In genomic region chr18:49755489-49755888, GRCh38 we compare ENCODE assay signal across 30 cellular contexts.
"Had no signal": no experiment of that assay in that cellular context is flagged by ENCODE, and none has a peak within 500 bp of the region (broad histone marks: within the 10 kb centered on the region; RNA-seq: fewer than 3 reads in every experiment).

No MANE protein-coding gene starts in this region.

- DNase-seq: activated CD4-positive, alpha-beta memory T cell treated with anti-CD3 and anti-CD28 coated beads for 36 hours; activated CD4-positive, alpha-beta T cell treated with anti-CD3 and anti-CD28 coated beads for 36 hours; activated CD4-positive, alpha-beta T cell treated with anti-CD3 and anti-CD28 coated beads, Interleukin-2, amount 10 ng/mL, durations not matched to agents 24 days and 14 days; activated CD4-positive, CD25-positive, alpha-beta regulatory T cell; activated CD4-positive, CD25-positive, alpha-beta regulatory T cell treated with anti-CD3 and anti-CD28 coated beads, Interleukin-2, amount 50 U/mL, for 72 hours; activated CD8-positive, alpha-beta memory T cell treated with anti-CD3 and anti-CD28 coated beads, Interleukin-2, amount 10 ng/mL, durations not matched to agents 7 days and 5 days; activated CD8-positive, alpha-beta memory T cell treated with anti-CD3 and anti-CD28 coated beads, Interleukin-2, amount 50 U/mL, for 4 hours; activated CD8-positive, alpha-beta T cell treated with anti-CD3 and anti-CD28 coated beads, Interleukin-2, amount 10 ng/mL, durations not matched to agents 7 days and 5 days; activated effector memory CD4-positive, alpha-beta T cell treated with Interleukin-2 at 50 U/mL for 16 hours; activated gamma-delta T cell treated with Interleukin-2 at 50 U/mL for 16 hours; activated naive CD4-positive, alpha-beta T cell treated with anti-CD3 and anti-CD28 coated beads, Interleukin-2, amount 50 U/mL, for 16 hours; activated naive CD4-positive, alpha-beta T cell treated with Interleukin-2 at 50 U/mL for 16 hours; activated T-cell treated with anti-CD3 and anti-CD28 coated beads, Interleukin-2, amount 50 U/mL, for 4 hours; amniotic stem cell; anterior cingulate cortex; brain microvascular endothelial cell; dorsolateral prefrontal cortex; effector memory CD4-positive, alpha-beta T cell; endodermal cell; erythroblast; T-helper 2 cell had no signal

- FAIRE-seq: astrocyte had no signal

- H3K27me3 ChIP-seq: brain microvascular endothelial cell, esophagus muscularis mucosa had no signal

- H3K36me3 Mint-ChIP-seq: activated CD4-positive, alpha-beta memory T cell treated with anti-CD3 and anti-CD28 coated beads for 36 hours; activated CD8-positive, alpha-beta memory T cell treated with anti-CD3 and anti-CD28 coated beads, Interleukin-2, amount 10 ng/mL, durations not matched to agents 7 days and 5 days; activated naive CD8-positive, alpha-beta T cell had no signal

- H3K4me1 ChIP-seq: esophagus muscularis mucosa, gastroesophageal sphincter had no signal

- H3K27me3 Mint-ChIP-seq: activated CD4-positive, alpha-beta T cell treated with anti-CD3 and anti-CD28 coated beads for 36 hours; activated CD8-positive, alpha-beta memory T cell treated with anti-CD3 and anti-CD28 coated beads, Interleukin-2, amount 10 ng/mL, durations not matched to agents 7 days and 5 days; central memory CD8-positive, alpha-beta T cell had no signal

- H3K27ac ChIP-seq: brain microvascular endothelial cell, coronary artery, dorsolateral prefrontal cortex, esophagus muscularis mucosa, foreskin keratinocyte, gastroesophageal sphincter had no signal

- H3K9me3 Mint-ChIP-seq: activated CD4-positive, alpha-beta memory T cell treated with anti-CD3 and anti-CD28 coated beads for 36 hours; activated T-cell treated with anti-CD3 and anti-CD28 coated beads, Interleukin-2, amount 50 U/mL, for 4 hours; activated T-helper 17 cell treated with anti-CD3 and anti-CD28 coated beads, Interleukin-2, amount 50 U/mL, for 72 hours; central memory CD8-positive, alpha-beta T cell; dendritic cell treated with granulocyte-macrophage colony-stimulating factor and Interleukin-4, amounts not matched to agents 40 ng/mL and 50 ng/mL, for 4 days; endodermal cell had no signal

- H3K27ac Mint-ChIP-seq: activated CD4-positive, alpha-beta memory T cell treated with anti-CD3 and anti-CD28 coated beads for 36 hours; activated CD4-positive, alpha-beta T cell treated with anti-CD3 and anti-CD28 coated beads for 36 hours; activated CD4-positive, alpha-beta T cell treated with anti-CD3 and anti-CD28 coated beads, Interleukin-2, amount 10 ng/mL, durations not matched to agents 24 days and 14 days; activated CD8-positive, alpha-beta memory T cell treated with anti-CD3 and anti-CD28 coated beads, Interleukin-2, amount 10 ng/mL, durations not matched to agents 7 days and 5 days; activated CD8-positive, alpha-beta T cell treated with anti-CD3 and anti-CD28 coated beads, Interleukin-2, amount 10 ng/mL, durations not matched to agents 7 days and 5 days; activated naive CD8-positive, alpha-beta T cell; activated T-helper 17 cell treated with anti-CD3 and anti-CD28 coated beads, Interleukin-2, amount 50 U/mL, for 72 hours; dendritic cell treated with granulocyte-macrophage colony-stimulating factor and Interleukin-4, amounts not matched to agents 40 ng/mL and 50 ng/mL, for 4 days; endodermal cell had no signal

- H3K4me3 Mint-ChIP-seq: activated CD4-positive, alpha-beta memory T cell treated with anti-CD3 and anti-CD28 coated beads for 36 hours; activated CD4-positive, alpha-beta T cell treated with anti-CD3 and anti-CD28 coated beads for 36 hours; activated CD4-positive, alpha-beta T cell treated with anti-CD3 and anti-CD28 coated beads, Interleukin-2, amount 10 ng/mL, durations not matched to agents 24 days and 14 days; activated CD8-positive, alpha-beta memory T cell treated with anti-CD3 and anti-CD28 coated beads, Interleukin-2, amount 10 ng/mL, durations not matched to agents 7 days and 5 days; activated CD8-positive, alpha-beta T cell treated with anti-CD3 and anti-CD28 coated beads, Interleukin-2, amount 10 ng/mL, durations not matched to agents 7 days and 5 days; activated naive CD8-positive, alpha-beta T cell; activated T-cell treated with anti-CD3 and anti-CD28 coated beads, Interleukin-2, amount 50 U/mL, for 4 hours; activated T-helper 17 cell treated with anti-CD3 and anti-CD28 coated beads, Interleukin-2, amount 50 U/mL, for 72 hours; central memory CD8-positive, alpha-beta T cell; dendritic cell treated with granulocyte-macrophage colony-stimulating factor and Interleukin-4, amounts not matched to agents 40 ng/mL and 50 ng/mL, for 4 days; endodermal cell had no signal

- H3K9me3 ChIP-seq: esophagus muscularis mucosa, gastroesophageal sphincter had no signal

- H3K4me3 ChIP-seq: coronary artery, dorsolateral prefrontal cortex, esophagus muscularis mucosa, gastroesophageal sphincter had no signal

- H3K36me3 ChIP-seq: brain microvascular endothelial cell, esophagus muscularis mucosa, gastroesophageal sphincter had no signal

- H3K4me1 Mint-ChIP-seq: activated CD4-positive, alpha-beta T cell treated with anti-CD3 and anti-CD28 coated beads, Interleukin-2, amount 10 ng/mL, durations not matched to agents 24 days and 14 days; activated CD8-positive, alpha-beta memory T cell treated with anti-CD3 and anti-CD28 coated beads, Interleukin-2, amount 10 ng/mL, durations not matched to agents 7 days and 5 days had no signal

- ATAC-seq: activated CD4-positive, alpha-beta T cell treated with anti-CD3 and anti-CD28 coated beads for 36 hours; activated CD8-positive, alpha-beta memory T cell treated with anti-CD3 and anti-CD28 coated beads, Interleukin-2, amount 10 ng/mL, durations not matched to agents 7 days and 5 days; activated CD8-positive, alpha-beta T cell treated with anti-CD3 and anti-CD28 coated beads, Interleukin-2, amount 10 ng/mL, durations not matched to agents 7 days and 5 days; activated T-cell treated with anti-CD3 and anti-CD28 coated beads, Interleukin-2, amount 50 U/mL, for 4 hours; activated T-helper 17 cell treated with anti-CD3 and anti-CD28 coated beads, Interleukin-2, amount 50 U/mL, for 72 hours; gastroesophageal sphincter had no signal
